ENCODE assay signal across 25 cellular contexts in genomic region chr9:20784196-20784595, GRCh38.
"Had no signal": no experiment of that assay in that cellular context is flagged by ENCODE, and none has a peak within 500 bp of the region (broad histone marks: within the 10 kb centered on the region; RNA-seq: fewer than 3 reads in every experiment).

No MANE protein-coding gene starts in this region.

- ATAC-seq: effector memory CD8-positive, alpha-beta T cell; heart right ventricle; left ventricle myocardium superior; lower lobe of right lung; natural killer cell; pancreas; right lobe of liver; stimulated activated naive B cell treated with anti-CD40 and anti-IgM and Interleukin-4, amounts not matched to agents 10 μg/mL and 1 μg/mL and 100 μg/mL, for 72 hours; stimulated activated naive CD8-positive, alpha-beta T cell treated with anti-CD3 and anti-CD28 coated beads, Interleukin-15, amount 100 ng/mL, for 72 hours had no signal

- H3K27me3 Mint-ChIP-seq: effector memory CD8-positive, alpha-beta T cell; stimulated activated naive B cell treated with anti-CD40 and anti-IgM and Interleukin-4, amounts not matched to agents 10 μg/mL and 1 μg/mL and 100 μg/mL, for 72 hours; stimulated activated naive CD8-positive, alpha-beta T cell treated with anti-CD3 and anti-CD28 coated beads, Interleukin-15, amount 100 ng/mL, for 72 hours; type B pancreatic cell had no signal

- H3K27ac ChIP-seq: esophagus muscularis mucosa, heart right ventricle, lower lobe of right lung, neutrophil, pancreas, right lobe of liver, tibial artery had no signal

- FAIRE-seq: pancreas, small intestine had no signal

- DNase-seq: cerebellar nuclear complex; cortex of kidney; effector memory CD8-positive, alpha-beta T cell; foreskin melanocyte; glutamatergic neuron; heart right ventricle; hippocampal formation; immature natural killer cell; islet precursor cell; left ventricle myocardium superior; lower lobe of right lung; natural killer cell; pancreas; retina; right lobe of liver; small intestine; stimulated activated CD4-positive, alpha-beta T cell treated with anti-CD3 and anti-CD28 coated beads, Interleukin-15, amount 100 ng/mL, for 24 hours; stimulated activated CD4-positive, alpha-beta T cell treated with anti-CD3 and anti-CD28 coated beads, Interleukin-2, amount 100 ng/mL, for 48 hours; stimulated activated naive B cell treated with anti-CD40 and anti-IgM and Interleukin-4, amounts not matched to agents 10 μg/mL and 1 μg/mL and 100 μg/mL, for 72 hours; stimulated activated naive CD8-positive, alpha-beta T cell treated with anti-CD3 and anti-CD28 coated beads, Interleukin-15, amount 100 ng/mL, for 72 hours; tibial artery had no signal

- H3K27me3 ChIP-seq: esophagus muscularis mucosa, heart right ventricle, neutrophil, pancreas, right lobe of liver, tibial artery had no signal

- H3K4me3 ChIP-seq: esophagus muscularis mucosa, heart right ventricle, lower lobe of right lung, pancreas, right lobe of liver, tibial artery had no signal

- H3K36me3 ChIP-seq: neutrophil, pancreas, right lobe of liver had no signal

- H3K9me3 Mint-ChIP-seq: effector memory CD8-positive, alpha-beta T cell; immature natural killer cell; natural killer cell; neural crest cell; stimulated activated naive B cell treated with anti-CD40 and anti-IgM and Interleukin-4, amounts not matched to agents 10 μg/mL and 1 μg/mL and 100 μg/mL, for 72 hours; stimulated activated naive CD8-positive, alpha-beta T cell treated with anti-CD3 and anti-CD28 coated beads, Interleukin-15, amount 100 ng/mL, for 72 hours; type B pancreatic cell had no signal

- H3K9me3 ChIP-seq: esophagus muscularis mucosa, heart right ventricle, lower lobe of right lung, neutrophil, pancreas, right lobe of liver, tibial artery had no signal

- H3K4me3 Mint-ChIP-seq: effector memory CD8-positive, alpha-beta T cell; immature natural killer cell; natural killer cell; neural crest cell; stimulated activated naive B cell treated with anti-CD40 and anti-IgM and Interleukin-4, amounts not matched to agents 10 μg/mL and 1 μg/mL and 100 μg/mL, for 72 hours; stimulated activated naive CD8-positive, alpha-beta T cell treated with anti-CD3 and anti-CD28 coated beads, Interleukin-15, amount 100 ng/mL, for 72 hours; type B pancreatic cell had no signal

- H3K4me1 ChIP-seq: lower lobe of right lung, right lobe of liver, tibial artery had no signal

- H3K4me1 Mint-ChIP-seq: neural crest cell; stimulated activated naive B cell treated with anti-CD40 and anti-IgM and Interleukin-4, amounts not matched to agents 10 μg/mL and 1 μg/mL and 100 μg/mL, for 72 hours; stimulated activated naive CD8-positive, alpha-beta T cell treated with anti-CD3 and anti-CD28 coated beads, Interleukin-15, amount 100 ng/mL, for 72 hours had no signal

- H3K27ac Mint-ChIP-seq: natural killer cell; stimulated activated naive B cell treated with anti-CD40 and anti-IgM and Interleukin-4, amounts not matched to agents 10 μg/mL and 1 μg/mL and 100 μg/mL, for 72 hours; stimulated activated naive CD8-positive, alpha-beta T cell treated with anti-CD3 and anti-CD28 coated beads, Interleukin-15, amount 100 ng/mL, for 72 hours had no signal
